Comparison of ENCODE assay signal across 8 cellular contexts in genomic region chr4:17614416-17615299, GRCh38. TPM values are rescaled to one million over a fixed set of nuclear protein-coding genes. Genes with fewer than 3 reads are reported as not detected.
DNase-seq lines count a peak whose midpoint lies in the region; ATAC-seq and TF ChIP-seq lines count a peak whose summit lies in the region.

Gene MED28, plus strand, starts transcription at chr4:17614641. Its CDS starts 14 bp downstream, at chr4:17614655.

- H3K27me3 Mint-ChIP-seq in T-helper 1 cell treated with Interleukin-12 subunit alpha and Interleukin-12 subunit beta and Interleukin-4 antibody, amounts not matched to agents 30 μg/mL and 1 μg/mL, for 36 hours (ENCODE audit: low read depth), result no peaks in the 10 kb centered on the region

- in situ Hi-C loops in GM13976 (cut with MboI; ENCODE audit: low sequenced_read_pairs, unreplicated experiment), result no loop called here

- no peak for TF ChIP-seq CTCF in GM13976 (IDR thresholded peaks at IDR 0.05; ENCODE audit: borderline replicate concordance, control extremely low read depth, extremely low read depth, insufficient read depth, missing control alignments)
- peak in 3 of 4 experiments; percentile 16 to 55 (median 20) for TF ChIP-seq CTCF in prostate gland (IDR thresholded peaks at IDR 0.05)

- H3K4me1 Mint-ChIP-seq in T-helper 1 cell treated with Interleukin-12 subunit alpha and Interleukin-12 subunit beta and Interleukin-4 antibody, amounts not matched to agents 30 μg/mL and 1 μg/mL, for 36 hours (ENCODE audit: low read depth), result peaks cover 30% of the 10 kb centered on the region

- peak; percentile 98 for DNase-seq in GM13976 (ENCODE audit: low spot score)
- peak; percentile 74 for DNase-seq in NCI-H1694 (lab: John Stamatoyannopoulos, UW)
- DNase-seq in amniotic stem cell (lab: John Stamatoyannopoulos, UW), result peak; percentile 89
- DNase-seq in left ventricle myocardium superior, result peak; percentile 98
- DNase-seq in prostate gland (ENCODE audit: low spot score), result peak; percentile 96

- no peaks in the 10 kb centered on the region for H3K9me3 ChIP-seq in prostate gland

- peak within 1 kb of the TSS; percentile 86 to 87 for H3K27ac ChIP-seq in prostate gland
- peak within 1 kb of the TSS; percentile 43 for H3K27ac ChIP-seq in urinary bladder (ENCODE audit: low read depth)

- no peaks in the 10 kb centered on the region for H3K27me3 ChIP-seq in prostate gland (replicated peaks; ENCODE audit: insufficient read depth)

- peak; percentile 94 for ATAC-seq in HG02852 (IDR thresholded peaks at IDR 0.05; ENCODE audit: unreplicated experiment)
- peak; percentile 98 for ATAC-seq in left ventricle myocardium superior

- no peaks in the 10 kb centered on the region for H3K36me3 ChIP-seq in prostate gland
- H3K36me3 ChIP-seq in urinary bladder (ENCODE audit: insufficient read depth), result no peaks in the 10 kb centered on the region

- H3K9me3 Mint-ChIP-seq in T-helper 1 cell treated with Interleukin-12 subunit alpha and Interleukin-12 subunit beta and Interleukin-4 antibody, amounts not matched to agents 30 μg/mL and 1 μg/mL, for 36 hours, result no peaks in the 10 kb centered on the region

- peaks cover 10% of the 10 kb centered on the region for H3K4me1 ChIP-seq in prostate gland (replicated peaks)
- H3K4me1 ChIP-seq in urinary bladder (ENCODE audit: insufficient read depth), result no peaks in the 10 kb centered on the region

- peak within 1 kb of the TSS; percentile 96 for H3K27ac Mint-ChIP-seq in T-helper 1 cell treated with Interleukin-12 subunit alpha and Interleukin-12 subunit beta and Interleukin-4 antibody, amounts not matched to agents 30 μg/mL and 1 μg/mL, for 36 hours

- H3K36me3 Mint-ChIP-seq in T-helper 1 cell treated with Interleukin-12 subunit alpha and Interleukin-12 subunit beta and Interleukin-4 antibody, amounts not matched to agents 30 μg/mL and 1 μg/mL, for 36 hours (ENCODE audit: low read depth), result peaks cover 11% of the 10 kb centered on the region

- peak; percentile 78 for TF ChIP-seq POLR2A in prostate gland (IDR thresholded peaks at IDR 0.05)

- under 1% methylated on average over 46 of the region's 46 CpGs for WGBS in prostate gland
- under 1% methylated on average over 46 of the region's 46 CpGs for WGBS in urinary bladder

- H3K4me3 ChIP-seq in prostate gland (peak within 1 kb of the TSS; percentile 95 to 96), urinary bladder (ENCODE audit: low read depth, low read length) (peak within 1 kb of the TSS; percentile 81)

- peak within 1 kb of the TSS; percentile 97 for H3K4me3 Mint-ChIP-seq in T-helper 1 cell treated with Interleukin-12 subunit alpha and Interleukin-12 subunit beta and Interleukin-4 antibody, amounts not matched to agents 30 μg/mL and 1 μg/mL, for 36 hours

- intact Hi-C loops in left ventricle myocardium superior (cut with micrococcal nuclease), result no loop called here
- intact Hi-C loops in prostate gland (cut with DNase I), result loop anchor here (2.0 kb wide), 1 partner anchor 38 kb away; the partner anchor contains the start of gene LAP3

RNA-seq across cellular contexts. Expression of gene MED28, which starts in this region (rescaled TPM):
- total RNA-seq in left ventricle myocardium superior, result 23.4 TPM
- 10 to 100 TPM; 17.2 to 21.3 TPM for total RNA-seq in prostate gland
- total RNA-seq in urinary bladder, result 25.9 TPM
- polyA plus RNA-seq in urinary bladder, result 21.8 TPM

Comparison
In these comparisons a context has a peak if more than half of its experiments do, and no peak if none do; other contexts are left out.
1. Peak in every context shown above with its lines: DNase-seq, ATAC-seq, H3K4me3 ChIP-seq and H3K27ac ChIP-seq.